Comparison of ENCODE assay signal across 8 cellular contexts in the genomic region with DNA sequence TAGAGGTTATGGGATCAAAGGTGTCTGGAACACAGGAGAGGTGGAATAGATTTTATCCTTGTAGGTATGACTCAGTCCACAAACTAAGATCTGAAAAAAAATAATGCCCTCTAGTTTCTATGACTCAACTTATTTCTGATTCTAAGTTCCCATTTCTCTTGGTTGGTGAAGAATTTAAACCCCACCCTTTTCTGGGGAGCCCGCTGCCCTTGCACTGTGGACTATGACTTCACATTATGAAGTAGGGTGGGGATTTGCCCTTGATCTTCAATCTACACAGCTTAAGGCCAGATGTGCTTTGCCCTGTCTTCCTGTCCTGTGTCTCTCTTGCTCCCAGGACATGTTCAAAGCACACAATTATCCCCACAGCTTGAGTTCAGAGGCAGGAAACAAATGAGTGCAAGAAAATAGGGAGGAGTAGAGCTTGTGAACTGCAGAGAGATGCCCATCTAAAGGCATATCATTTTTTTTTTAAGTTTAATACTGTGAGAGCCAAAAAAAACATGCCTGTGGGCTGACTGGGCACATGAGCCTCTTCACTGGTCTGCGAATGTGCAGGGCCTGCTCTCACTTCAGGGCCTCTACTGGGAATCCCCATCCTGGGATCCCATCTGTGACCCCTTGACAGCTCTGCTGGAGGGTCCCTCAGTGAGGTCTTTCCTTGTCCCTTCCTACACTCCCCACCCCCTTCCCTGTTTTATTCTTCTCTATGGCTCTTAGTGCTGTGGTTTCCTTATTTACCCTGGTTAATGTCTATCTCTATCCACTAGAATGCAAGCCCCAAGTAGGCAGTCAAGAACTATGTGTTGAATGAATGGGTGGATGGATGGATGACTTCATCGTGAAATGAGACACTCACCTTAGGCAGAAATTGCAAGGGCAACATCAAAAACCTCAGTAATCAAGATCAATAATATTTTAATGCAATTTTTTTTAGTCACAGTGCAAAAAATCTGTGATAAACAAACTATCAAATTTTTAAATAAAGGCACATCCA.
DNase-seq lines count a peak whose midpoint lies in the region; ATAC-seq and TF ChIP-seq lines count a peak whose summit lies in the region.

No MANE protein-coding gene starts in this region.

- H4K8ac ChIP-seq in mesenchymal stem cell (ENCODE audit: low read length), result no peak overlapping the region

- no peak overlapping the region for H2BK15ac ChIP-seq in mesenchymal stem cell (ENCODE audit: low read depth, poor library complexity, severe bottlenecking)

- no peak overlapping the region for H3K4ac ChIP-seq in mesenchymal stem cell (ENCODE audit: low read depth in 1 of 2, low read length in 2 of 2)

- peak overlapping the region; percentile 93 for H3K27ac ChIP-seq in mesenchymal stem cell (ENCODE audit: low read length, poor library complexity, severe bottlenecking)

- 70% methylated on average over 2 of the region's 3 CpGs for WGBS in mesenchymal stem cell

- no peak overlapping the region for H2BK120ac ChIP-seq in mesenchymal stem cell (ENCODE audit: low read depth, low read length)

- peak; percentile 35 for ATAC-seq in GM21367 (IDR thresholded peaks at IDR 0.05; ENCODE audit: unreplicated experiment)

- no peak overlapping the region for H3K18ac ChIP-seq in mesenchymal stem cell (ENCODE audit: low read depth in 1 of 2, low read length in 2 of 2)

- H2BK12ac ChIP-seq in mesenchymal stem cell (ENCODE audit: low read length in 2 of 2), result no peak overlapping the region

- H3K4me2 ChIP-seq in mesenchymal stem cell (ENCODE audit: low read length, poor library complexity, severe bottlenecking), result no peak overlapping the region

- H3K9me3 Mint-ChIP-seq in activated naive CD4-positive, alpha-beta T cell treated with anti-CD3 and anti-CD28 coated beads, Interleukin-2, amount 10 ng/mL, durations not matched to agents 7 days and 5 days, result peaks cover 4% of the 10 kb centered on the region

- peaks cover 24% of the 10 kb centered on the region for H3K36me3 Mint-ChIP-seq in activated naive CD4-positive, alpha-beta T cell treated with anti-CD3 and anti-CD28 coated beads, Interleukin-2, amount 10 ng/mL, durations not matched to agents 7 days and 5 days

- no peaks in the 10 kb centered on the region for H3K36me3 ChIP-seq in mesenchymal stem cell (ENCODE audit: control insufficient read depth in 1 of 2, insufficient read depth in 2 of 2, low read depth in 1 of 2, low read length in 2 of 2)

- no peaks in the 10 kb centered on the region for H3K79me1 ChIP-seq in mesenchymal stem cell (replicated peaks; ENCODE audit: low read length, poor library complexity, severe bottlenecking)

- no peak overlapping the region for H2AK5ac ChIP-seq in mesenchymal stem cell (ENCODE audit: low read length, severe bottlenecking)

- no peaks in the 10 kb centered on the region for H3K27me3 Mint-ChIP-seq in activated naive CD4-positive, alpha-beta T cell treated with anti-CD3 and anti-CD28 coated beads, Interleukin-2, amount 10 ng/mL, durations not matched to agents 7 days and 5 days

- no peak overlapping the region for H3K4me3 Mint-ChIP-seq in activated naive CD4-positive, alpha-beta T cell treated with anti-CD3 and anti-CD28 coated beads, Interleukin-2, amount 10 ng/mL, durations not matched to agents 7 days and 5 days

- TF ChIP-seq CTCF in AG09319 (IDR thresholded peaks at IDR 0.05; ENCODE audit: low read depth, low read length) (no peak), GM20000 (IDR thresholded peaks at IDR 0.05; ENCODE audit: extremely low read depth, missing control alignments) (no peak)

- H3K4me1 ChIP-seq in mesenchymal stem cell (ENCODE audit: control insufficient read depth, insufficient read depth, low read depth, low read length), result peaks cover 12% of the 10 kb centered on the region

- peak; percentile 47 for DNase-seq in AG09319 (ENCODE audit: extremely low read depth, low read depth)
- DNase-seq in LHCN-M2 (ENCODE audit: low read depth), result peak; percentile 91
- no peak for DNase-seq in activated naive CD4-positive, alpha-beta T cell treated with anti-CD3 and anti-CD28 coated beads, Interleukin-2, amount 10 ng/mL, durations not matched to agents 7 days and 5 days
- peak; percentile 20 for DNase-seq in mesenchymal stem cell
- DNase-seq in GM20000 (ENCODE audit: low spot score), result no peak
- no peak for DNase-seq in effector CD8-positive, alpha-beta T cell (lab: John Stamatoyannopoulos, UW)
- DNase-seq in COLO668 (lab: John Stamatoyannopoulos, UW; ENCODE audit: unreplicated experiment), result no peak

- CTCF ChIA-PET in activated naive CD4-positive, alpha-beta T cell treated with anti-CD3 and anti-CD28 coated beads, Interleukin-2, amount 10 ng/mL, durations not matched to agents 7 days and 5 days (lab: Charles Lee), result interaction anchor here (0.6 to 1.0 kb wide), 2 partner anchors 10 to 370 kb away, joined by 3 read pairs; no protein-coding TSS in a partner anchor

- H3K27ac Mint-ChIP-seq in activated naive CD4-positive, alpha-beta T cell treated with anti-CD3 and anti-CD28 coated beads, Interleukin-2, amount 10 ng/mL, durations not matched to agents 7 days and 5 days, result peak overlapping the region; percentile 15

- H3K14ac ChIP-seq in mesenchymal stem cell (ENCODE audit: low read length in 2 of 2), result no peak overlapping the region

- no peak overlapping the region for H4K91ac ChIP-seq in mesenchymal stem cell (ENCODE audit: low read length)

- no peak overlapping the region for H3K4me3 ChIP-seq in mesenchymal stem cell (ENCODE audit: insufficient read depth in 1 of 2, low read depth in 1 of 2, low read length in 2 of 2)

- peak overlapping the region; percentile 77 for H3K9ac ChIP-seq in mesenchymal stem cell (ENCODE audit: low read length)

- no peaks in the 10 kb centered on the region for H3K27me3 ChIP-seq in mesenchymal stem cell (ENCODE audit: control insufficient read depth in 1 of 2, insufficient read depth in 1 of 2, low read length in 2 of 2)

- no peak overlapping the region for H2AFZ ChIP-seq in mesenchymal stem cell (ENCODE audit: low read depth, low read length)

- H3K4me1 Mint-ChIP-seq in activated naive CD4-positive, alpha-beta T cell treated with anti-CD3 and anti-CD28 coated beads, Interleukin-2, amount 10 ng/mL, durations not matched to agents 7 days and 5 days, result peaks cover 80% of the 10 kb centered on the region

- no peak overlapping the region for H3K23ac ChIP-seq in mesenchymal stem cell (ENCODE audit: low read length in 2 of 2)

- peak overlapping the region; percentile 51 for H2BK5ac ChIP-seq in mesenchymal stem cell (ENCODE audit: low read depth, low read length, poor library complexity, severe bottlenecking)

- H3K9me3 ChIP-seq in mesenchymal stem cell (ENCODE audit: control insufficient read depth, low read length), result no peaks in the 10 kb centered on the region

Comparison
In these comparisons a context has a peak if more than half of its experiments do, and no peak if none do; other contexts are left out.
1. DNase-seq: peak in AG09319 (single experiment), LHCN-M2 (single experiment) and mesenchymal stem cell (single experiment); none in activated naive CD4-positive, alpha-beta T cell treated with anti-CD3 and anti-CD28 coated beads, Interleukin-2, amount 10 ng/mL, durations not matched to agents 7 days and 5 days (single experiment), GM20000 (single experiment), effector CD8-positive, alpha-beta T cell (single experiment) and COLO668 (single experiment).